10 cellular contexts compared by ENCODE assay signal in the genomic region with DNA sequence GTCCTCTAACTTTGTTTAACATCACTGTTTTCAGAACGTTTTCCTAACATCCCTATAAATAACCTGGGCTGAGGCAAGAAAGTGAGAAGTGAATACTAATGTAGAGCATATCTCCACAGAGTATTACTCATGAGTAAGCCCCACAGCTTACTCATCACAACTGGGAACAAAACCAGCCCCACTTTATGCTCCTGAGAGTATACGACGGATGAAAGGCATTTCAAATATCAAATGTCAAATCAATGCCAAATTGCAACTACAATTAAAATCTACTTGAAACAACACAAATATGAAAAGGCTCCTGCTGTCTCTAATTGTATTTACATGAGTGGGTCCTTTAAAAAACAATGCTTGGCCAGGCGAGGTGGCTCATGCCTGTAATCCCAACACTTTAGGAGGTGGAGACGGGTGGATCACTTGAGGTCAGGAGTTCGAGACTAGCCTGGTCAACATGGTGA. TPM values are rescaled to one million over a fixed set of nuclear protein-coding genes. Genes with fewer than 3 reads are reported as not detected.
DNase-seq lines count a peak whose midpoint lies in the region; ATAC-seq and TF ChIP-seq lines count a peak whose summit lies in the region.
"Had no signal": no experiment of that assay in that cellular context is flagged by ENCODE, and none has a peak within 500 bp of the region (broad histone marks: within the 10 kb centered on the region; RNA-seq: fewer than 3 reads in every experiment).

No MANE protein-coding gene starts in this region.

- no peaks in the 10 kb centered on the region for H3K9me3 Mint-ChIP-seq in natural killer cell
- no peaks in the 10 kb centered on the region for H3K9me3 Mint-ChIP-seq in stimulated activated naive CD8-positive, alpha-beta T cell treated with anti-CD3 and anti-CD28 coated beads, Interleukin-15, amount 100 ng/mL, for 72 hours
- H3K9me3 Mint-ChIP-seq: activated B cell treated with CpG ODN at 0.5 μM for 24 hours, nephron had no signal

- no peaks in the 10 kb centered on the region for H3K36me3 Mint-ChIP-seq in natural killer cell

- intact Hi-C loops in natural killer cell (cut with micrococcal nuclease), result no loop called here

- no peak overlapping the region for H3K27ac Mint-ChIP-seq in natural killer cell
- H3K27ac Mint-ChIP-seq in stimulated activated naive CD8-positive, alpha-beta T cell treated with anti-CD3 and anti-CD28 coated beads, Interleukin-15, amount 100 ng/mL, for 72 hours, result no peak overlapping the region
- H3K27ac Mint-ChIP-seq: activated B cell treated with CpG ODN at 0.5 μM for 24 hours, IgD-negative memory B cell, nephron had no signal

- TF ChIP-seq CTCF in fibroblast of villous mesenchyme (IDR thresholded peaks at IDR 0.05; ENCODE audit: insufficient read depth, low read depth, low read length) (no peak), natural killer cell (IDR thresholded peaks at IDR 0.05) (no peak)

- no peak overlapping the region for H3K4me3 Mint-ChIP-seq in natural killer cell
- no peak overlapping the region for H3K4me3 Mint-ChIP-seq in stimulated activated naive CD8-positive, alpha-beta T cell treated with anti-CD3 and anti-CD28 coated beads, Interleukin-15, amount 100 ng/mL, for 72 hours
- H3K4me3 Mint-ChIP-seq: activated B cell treated with CpG ODN at 0.5 μM for 24 hours, IgD-negative memory B cell, nephron had no signal

- ATAC-seq in natural killer cell, result no peak
- no peak for ATAC-seq in stimulated activated naive CD8-positive, alpha-beta T cell treated with anti-CD3 and anti-CD28 coated beads, Interleukin-15, amount 100 ng/mL, for 72 hours

- DNase-seq in HT1080 (ENCODE audit: low read depth) (peak; percentile 91), RKO (ENCODE audit: low spot score) (peak; percentile 85), fibroblast of villous mesenchyme (ENCODE audit: low read depth) (peak; percentile 92), stromal cell of bone marrow (ENCODE audit: low read depth) (peak; percentile 96), natural killer cell (no peak)
- no peak for DNase-seq in central memory CD4-positive, alpha-beta T cell
- no peak for DNase-seq in stimulated activated naive CD8-positive, alpha-beta T cell treated with anti-CD3 and anti-CD28 coated beads, Interleukin-15, amount 100 ng/mL, for 72 hours
- DNase-seq: activated B cell treated with CpG ODN at 0.5 μM for 24 hours had no signal

- H3K4me1 Mint-ChIP-seq in natural killer cell, result no peaks in the 10 kb centered on the region
- H3K4me1 Mint-ChIP-seq in stimulated activated naive CD8-positive, alpha-beta T cell treated with anti-CD3 and anti-CD28 coated beads, Interleukin-15, amount 100 ng/mL, for 72 hours, result no peaks in the 10 kb centered on the region
- H3K4me1 Mint-ChIP-seq: nephron had no signal

- no peaks in the 10 kb centered on the region for H3K27me3 Mint-ChIP-seq in natural killer cell (ENCODE audit: low read depth in 2 of 2)
- no peaks in the 10 kb centered on the region for H3K27me3 Mint-ChIP-seq in stimulated activated naive CD8-positive, alpha-beta T cell treated with anti-CD3 and anti-CD28 coated beads, Interleukin-15, amount 100 ng/mL, for 72 hours
- H3K27me3 Mint-ChIP-seq: activated B cell treated with CpG ODN at 0.5 μM for 24 hours, IgD-negative memory B cell had no signal

- no peak overlapping the region for H3K4me3 ChIP-seq in fibroblast of villous mesenchyme (ENCODE audit: low read depth, low read length)

RNA-seq across cellular contexts. Expression of gene SH3RF1, which starts 41.2 kb away (rescaled TPM):
- total RNA-seq in HT1080 (2014; rRNA removed; shearing (Covaris generic)), result 9.0 and 12.0 TPM in 2 replicates
- 15.4 and 16.7 TPM in 2 replicates for polyA plus RNA-seq in HT1080 (2015; cell fraction: cytosol; rRNA removed)
- polyA plus RNA-seq in HT1080 (2015; cell fraction: nucleus; rRNA removed), result 9.2 and 12.8 TPM in 2 replicates
- total RNA-seq in fibroblast of villous mesenchyme (29.3 and 41.9 TPM in 2 replicates), natural killer cell (1 to 10 TPM in 2 of 3 donors, under 1 TPM in 1; 0.54 to 2.4 (median 1.6) TPM)

Comparison
In these comparisons a context has a peak if more than half of its experiments do, and no peak if none do; other contexts are left out.
1. DNase-seq: peak in HT1080 (single experiment), RKO (single experiment), fibroblast of villous mesenchyme (single experiment) and stromal cell of bone marrow (single experiment); none in natural killer cell (single experiment), central memory CD4-positive, alpha-beta T cell (single experiment) and stimulated activated naive CD8-positive, alpha-beta T cell treated with anti-CD3 and anti-CD28 coated beads, Interleukin-15, amount 100 ng/mL, for 72 hours (0 of 2).